ENCODE assay signal across 14 cellular contexts in the genomic region with DNA sequence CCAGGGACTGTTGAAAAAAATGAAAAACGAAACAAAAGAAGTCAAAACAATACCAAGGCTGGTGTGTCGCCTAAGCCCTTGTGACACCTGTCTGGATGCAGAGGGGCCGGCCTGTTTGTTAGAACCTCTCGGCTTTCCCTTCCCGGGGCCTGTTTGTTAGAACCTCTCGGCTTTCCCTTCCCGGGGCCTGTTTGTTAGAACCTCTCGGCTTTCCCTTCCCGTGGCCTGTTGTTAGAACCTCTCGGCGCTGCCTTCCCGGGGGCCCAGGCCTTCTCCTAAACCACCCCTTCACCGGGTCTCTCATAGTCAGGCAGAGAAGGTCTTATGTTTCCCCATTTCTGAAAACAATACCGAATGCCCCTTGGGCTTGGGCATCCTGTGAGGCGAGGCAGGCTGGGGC.
A peak's percentile ranks its signal among the peaks of the same experiment; 100 is the strongest.
DNase-seq lines count a peak whose midpoint lies in the region; ATAC-seq and TF ChIP-seq lines count a peak whose summit lies in the region.
"Had no signal": no experiment of that assay in that cellular context is flagged by ENCODE, and none has a peak within 500 bp of the region (broad histone marks: within the 10 kb centered on the region; RNA-seq: fewer than 3 reads in every experiment).

No MANE protein-coding gene starts in this region.

- H3K9me3 ChIP-seq in IMR-90 (ENCODE audit: control insufficient read depth, insufficient read depth, low read length) (no peaks in the 10 kb centered on the region), lower lobe of right lung (no peaks in the 10 kb centered on the region), osteoblast (ENCODE audit: low read depth, low read length) (no peaks in the 10 kb centered on the region)
- H3K9me3 ChIP-seq: A549, BE2C, Caco-2 had no signal

- DNase-seq in GM13977 (ENCODE audit: low spot score): peak; percentile 74
- DNase-seq in IMR-90: no peak
- DNase-seq in lower lobe of right lung: peak; percentile 35
- DNase-seq in osteoblast (ENCODE audit: insufficient read length, low spot score, missing footprints): no peak
- DNase-seq in activated CD4-positive, alpha-beta T cell treated with anti-CD3 and anti-CD28 coated beads, Interleukin-2, amount 50 U/mL, for 48 hours: no peak
- DNase-seq: BE2C; Caco-2; CD8-positive, alpha-beta T cell; DND-41; GDM1 had no signal

- peak overlapping the region; percentile 13 for H2AK9ac ChIP-seq in IMR-90 (replicated peaks; ENCODE audit: low read depth, low read length, poor library complexity)

- TF ChIP-seq POLR2A in IMR-90 (IDR thresholded peaks at IDR 0.05; ENCODE audit: low read depth, low read length): no peak

- no peaks in the 10 kb centered on the region for H3K79me1 ChIP-seq in IMR-90 (ENCODE audit: low read depth in 1 of 2, low read length in 2 of 2)

- no TSS peak for BruUV-seq in IMR-90 (replicated peaks; lab: Mats Ljungman, UMichigan)

- no peak overlapping the region for H3K4ac ChIP-seq in IMR-90 (ENCODE audit: low read depth, low read length)

- H4K8ac ChIP-seq in IMR-90 (ENCODE audit: low read depth in 2 of 2, low read length in 2 of 2): no peak overlapping the region

- H3K14ac ChIP-seq in IMR-90 (replicated peaks; ENCODE audit: low read depth, low read length): no peak overlapping the region

- dilution Hi-C loops in IMR-90 (cut with HindIII; ENCODE audit: low sequenced_read_pairs, unreplicated experiment): no loop called here

- no peak overlapping the region for H3K4me2 ChIP-seq in IMR-90 (ENCODE audit: low read depth, low read length)
- H3K4me2 ChIP-seq in osteoblast (ENCODE audit: insufficient read depth, low read length): no peak overlapping the region
- H3K4me2 ChIP-seq: A549, GM23338 had no signal

- POLR2A ChIA-PET in IMR-90 (lab: Charles Lee; ENCODE audit: unreplicated experiment): no interaction called here

- H3K9ac ChIP-seq in IMR-90 (ENCODE audit: low read depth, low read length): no peak overlapping the region

- H4K5ac ChIP-seq in IMR-90 (ENCODE audit: low read depth, low read length): no peak overlapping the region

- no peak overlapping the region for H4K91ac ChIP-seq in IMR-90 (ENCODE audit: insufficient read depth, low read depth, low read length)

- WGBS in IMR-90 (ENCODE audit: extremely low coverage in 2 of 2, insufficient read length in 1 of 2), 2 experiments: 88% methylated on average over 10 of the region's 15 CpGs; no CpG with 5 or more reads in 1 of the 2 experiments

- intact Hi-C loops in IMR-90 (cut with micrococcal nuclease) (no loop called here), lower lobe of right lung (cut with DNase I) (no loop called here)

- H4K20me1 ChIP-seq in IMR-90 (ENCODE audit: insufficient read depth, low read length) (no peaks in the 10 kb centered on the region), osteoblast (ENCODE audit: insufficient read depth, low read length) (no peaks in the 10 kb centered on the region)

- CTCF ChIA-PET in IMR-90 (lab: Yijun Ruan, JAX): no interaction called here

- in situ Hi-C loops in GM13977 (cut with MboI; ENCODE audit: low pct_unique_long_range_greater_than_20kb, low sequenced_read_pairs, unreplicated experiment): no loop called here
- in situ Hi-C loops in IMR-90 (cut with MboI; ENCODE audit: low sequenced_read_pairs): no loop called here

- no peaks in the 10 kb centered on the region for H3K79me2 ChIP-seq in osteoblast (ENCODE audit: insufficient read depth, low read length)

- H3K9me1 ChIP-seq in IMR-90 (ENCODE audit: insufficient read depth, low read length): no peaks in the 10 kb centered on the region

- H3K27ac ChIP-seq in IMR-90 (ENCODE audit: insufficient read depth, low read length) (no peak overlapping the region), lower lobe of right lung (no peak overlapping the region), osteoblast (ENCODE audit: low read depth, low read length) (no peak overlapping the region)
- H3K27ac ChIP-seq: A549, C4-2B had no signal

- no peak overlapping the region for H3K18ac ChIP-seq in IMR-90 (ENCODE audit: low read depth, low read length)

- H3K36me3 ChIP-seq in IMR-90 (ENCODE audit: control insufficient read depth, insufficient read depth, low read length): no peaks in the 10 kb centered on the region
- H3K36me3 ChIP-seq in lower lobe of right lung: no peaks in the 10 kb centered on the region
- no peaks in the 10 kb centered on the region for H3K36me3 ChIP-seq in osteoblast (ENCODE audit: insufficient read depth, low read length)
- H3K36me3 ChIP-seq: BE2C had no signal

- peak overlapping the region; percentile 23 for H2AFZ ChIP-seq in IMR-90 (replicated peaks; ENCODE audit: low read length, poor library complexity)
- no peak overlapping the region for H2AFZ ChIP-seq in osteoblast (ENCODE audit: low read length)
- H2AFZ ChIP-seq: GM23338 had no signal

- H2BK15ac ChIP-seq in IMR-90 (ENCODE audit: low read depth, low read length): no peak overlapping the region

- TF ChIP-seq CTCF in GM13977 (IDR thresholded peaks at IDR 0.05; ENCODE audit: extremely low read depth, insufficient read depth, missing control alignments) (no peak), IMR-90 (conservative IDR thresholded peaks at IDR 0.05; ENCODE audit: low read depth, low read length) (no peak), lower lobe of right lung (IDR thresholded peaks at IDR 0.05) (no peak), osteoblast (IDR thresholded peaks at IDR 0.05; ENCODE audit: extremely low read depth, low read depth, low read length) (no peak)

- H2BK120ac ChIP-seq in IMR-90 (ENCODE audit: low read depth, low read length): no peak overlapping the region

- H3K23ac ChIP-seq in IMR-90 (ENCODE audit: low read depth, low read length): no peak overlapping the region

- H2AK5ac ChIP-seq in IMR-90 (ENCODE audit: low read depth, low read length): peak overlapping the region; percentile 39; the same call in 1 of the 2 replicates

- H3K4me1 ChIP-seq in IMR-90 (ENCODE audit: control insufficient read depth, insufficient read depth, low read length) (peaks cover 4% of the 10 kb centered on the region), lower lobe of right lung (no peaks in the 10 kb centered on the region), osteoblast (ENCODE audit: insufficient read depth, low read length) (no peaks in the 10 kb centered on the region)
- H3K4me1 ChIP-seq: A549, BE2C, Caco-2 had no signal

- no peak for ATAC-seq in IMR-90 (ENCODE audit: low read depth)
- no peak for ATAC-seq in lower lobe of right lung
- ATAC-seq in GM19397 (IDR thresholded peaks at IDR 0.05; ENCODE audit: unreplicated experiment): no peak
- ATAC-seq: A549; CD8-positive, alpha-beta T cell; GM23338 had no signal

- H3K4me3 ChIP-seq in IMR-90 (ENCODE audit: insufficient read depth, low read depth, low read length) (no peak overlapping the region), lower lobe of right lung (no peak overlapping the region), osteoblast (ENCODE audit: insufficient read depth, low read length) (no peak overlapping the region)
- H3K4me3 ChIP-seq: A549, GM23338 had no signal

- H2BK20ac ChIP-seq in IMR-90 (ENCODE audit: low read depth, low read length): no peak overlapping the region

- H3K27me3 ChIP-seq in IMR-90 (ENCODE audit: control insufficient read depth, insufficient read depth, low read length) (peaks cover 4% of the 10 kb centered on the region), lower lobe of right lung (ENCODE audit: low read depth) (no peaks in the 10 kb centered on the region), osteoblast (ENCODE audit: insufficient read depth, low read length) (no peaks in the 10 kb centered on the region)
- H3K27me3 ChIP-seq: BE2C had no signal

- no peak for TF ChIP-seq RAD21 in IMR-90 (IDR thresholded peaks at IDR 0.05; ENCODE audit: low read length)

- no peak overlapping the region for H3K56ac ChIP-seq in IMR-90 (ENCODE audit: extremely low read depth, insufficient read depth, low read length)

- no peak overlapping the region for H2BK5ac ChIP-seq in IMR-90 (ENCODE audit: low read depth, low read length, poor library complexity, severe bottlenecking)

TF ChIP-seq in IMR-90, 13 proteins besides CTCF, POLR2A, EP300 and RAD21:
- TF ChIP-seq, protein P1, sequence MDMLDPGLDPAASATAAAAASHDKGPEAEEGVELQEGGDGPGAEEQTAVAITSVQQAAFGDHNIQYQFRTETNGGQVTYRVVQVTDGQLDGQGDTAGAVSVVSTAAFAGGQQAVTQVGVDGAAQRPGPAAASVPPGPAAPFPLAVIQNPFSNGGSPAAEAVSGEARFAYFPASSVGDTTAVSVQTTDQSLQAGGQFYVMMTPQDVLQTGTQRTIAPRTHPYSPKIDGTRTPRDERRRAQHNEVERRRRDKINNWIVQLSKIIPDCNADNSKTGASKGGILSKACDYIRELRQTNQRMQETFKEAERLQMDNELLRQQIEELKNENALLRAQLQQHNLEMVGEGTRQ (IDR thresholded peaks at IDR 0.05; ENCODE audit: low read depth, low read length): no peak
- TF ChIP-seq SMC3 (IDR thresholded peaks at IDR 0.05; ENCODE audit: low read depth, low read length) (no peak), RCOR1 (IDR thresholded peaks at IDR 0.05; ENCODE audit: insufficient replicate concordance, low read length) (no peak), CEBPB (IDR thresholded peaks at IDR 0.05; ENCODE audit: low read depth, low read length) (no peak), MAZ (IDR thresholded peaks at IDR 0.05; ENCODE audit: borderline replicate concordance, low read depth, low read length) (no peak), FOS (IDR thresholded peaks at IDR 0.05; ENCODE audit: low read depth, low read length) (no peak), CHD1 (IDR thresholded peaks at IDR 0.05; ENCODE audit: low read depth, low read length) (no peak), NFE2L2 (IDR thresholded peaks at IDR 0.05; ENCODE audit: low read depth, low read length) (no peak), MXI1 (IDR thresholded peaks at IDR 0.05; ENCODE audit: borderline replicate concordance, low read depth, low read length) (no peak), BHLHE40 (IDR thresholded peaks at IDR 0.05; ENCODE audit: low read depth, low read length) (no peak), RFX5 (IDR thresholded peaks at IDR 0.05; ENCODE audit: low read depth, low read length) (no peak)
- TF ChIP-seq, protein P2, sequence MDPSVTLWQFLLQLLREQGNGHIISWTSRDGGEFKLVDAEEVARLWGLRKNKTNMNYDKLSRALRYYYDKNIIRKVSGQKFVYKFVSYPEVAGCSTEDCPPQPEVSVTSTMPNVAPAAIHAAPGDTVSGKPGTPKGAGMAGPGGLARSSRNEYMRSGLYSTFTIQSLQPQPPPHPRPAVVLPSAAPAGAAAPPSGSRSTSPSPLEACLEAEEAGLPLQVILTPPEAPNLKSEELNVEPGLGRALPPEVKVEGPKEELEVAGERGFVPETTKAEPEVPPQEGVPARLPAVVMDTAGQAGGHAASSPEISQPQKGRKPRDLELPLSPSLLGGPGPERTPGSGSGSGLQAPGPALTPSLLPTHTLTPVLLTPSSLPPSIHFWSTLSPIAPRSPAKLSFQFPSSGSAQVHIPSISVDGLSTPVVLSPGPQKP (IDR thresholded peaks at IDR 0.05; ENCODE audit: borderline replicate concordance, low read depth, low read length): no peak

Comparison
In these comparisons a context has a peak if more than half of its experiments do, and no peak if none do; other contexts are left out.
1. DNase-seq: peak in GM13977 (single experiment) and lower lobe of right lung (single experiment); none in IMR-90 (single experiment), osteoblast (single experiment) and activated CD4-positive, alpha-beta T cell treated with anti-CD3 and anti-CD28 coated beads, Interleukin-2, amount 50 U/mL, for 48 hours (0 of 2).